In genomic region chr4:137651128-137651527, GRCh38 we compare ENCODE assay signal across 21 cellular contexts.
DNase-seq lines count a peak whose midpoint lies in the region; ATAC-seq and TF ChIP-seq lines count a peak whose summit lies in the region.
"Had no signal": no experiment of that assay in that cellular context is flagged by ENCODE, and none has a peak within 500 bp of the region (broad histone marks: within the 10 kb centered on the region; RNA-seq: fewer than 3 reads in every experiment).

No MANE protein-coding gene starts in this region.

- no peak overlapping the region for H2AK5ac ChIP-seq in trophoblast cell (ENCODE audit: low read length)

- H3K79me2 ChIP-seq in GM23248 (ENCODE audit: insufficient read depth) (no peaks in the 10 kb centered on the region), PC-3 (ENCODE audit: low read length) (no peaks in the 10 kb centered on the region), trophoblast cell (ENCODE audit: control insufficient read depth, insufficient read depth, low read length, poor library complexity) (no peaks in the 10 kb centered on the region)

- H3K9me2 ChIP-seq in GM23248 (ENCODE audit: insufficient read depth) (no peaks in the 10 kb centered on the region), PC-3 (replicated peaks; ENCODE audit: low read length) (no peaks in the 10 kb centered on the region)

- POLR2A ChIA-PET in PC-3 (lab: Charles Lee; ENCODE audit: unreplicated experiment) = interaction anchor here (0.6 kb wide), 2 partner anchors 26 to 170 kb away, joined by 3 to 14 read pairs; no protein-coding TSS in a partner anchor

- H4K20me1 ChIP-seq in GM23248 (ENCODE audit: insufficient read depth) = no peaks in the 10 kb centered on the region
- H4K20me1 ChIP-seq in PC-3 (ENCODE audit: low read length) = no peaks in the 10 kb centered on the region

- H3K9me3 ChIP-seq in GM23248 (ENCODE audit: low read depth) (no peaks in the 10 kb centered on the region), PC-3 (ENCODE audit: low read length) (no peaks in the 10 kb centered on the region), thyroid gland (no peaks in the 10 kb centered on the region), trophoblast cell (ENCODE audit: insufficient read depth, low read depth, low read length) (no peaks in the 10 kb centered on the region)
- H3K9me3 ChIP-seq: ascending aorta, BE2C, Caco-2, ovary, upper lobe of right lung had no signal

- in situ Hi-C loops in GM23248 (cut with MboI) = no loop called here

- H2BK120ac ChIP-seq in trophoblast cell (ENCODE audit: insufficient read depth, low read length, poor library complexity) = no peak overlapping the region

- H3F3A ChIP-seq in GM23248 (ENCODE audit: insufficient read depth) = no peaks in the 10 kb centered on the region
- H3F3A ChIP-seq in PC-3 (ENCODE audit: low read length, unreplicated experiment) = no peaks in the 10 kb centered on the region

- no peak overlapping the region for H4K91ac ChIP-seq in trophoblast cell (ENCODE audit: low read depth, low read length)

- intact Hi-C loops in PC-3 (cut with micrococcal nuclease) (no loop called here), thyroid gland (cut with DNase I) (no loop called here)

- H3K79me1 ChIP-seq in trophoblast cell (ENCODE audit: low read length) = no peaks in the 10 kb centered on the region

- DNase-seq in GM23248 = peak; percentile 50
- DNase-seq in PC-3 = peak; percentile 45
- DNase-seq in choroid plexus epithelial cell (ENCODE audit: low read depth) = peak; percentile 82
- peak; percentile 55 for DNase-seq in non-pigmented ciliary epithelial cell (ENCODE audit: low read depth)
- DNase-seq in thyroid gland = no peak
- DNase-seq in trophoblast cell = no peak
- DNase-seq: activated CD4-positive, alpha-beta T cell treated with anti-CD3 and anti-CD28 coated beads, Interleukin-2, amount 50 U/mL, for 4 hours; activated naive CD4-positive, alpha-beta T cell treated with anti-CD3 and anti-CD28 coated beads for 36 hours; BE2C; Caco-2; GDM1; naive thymus-derived CD4-positive, alpha-beta T cell; NCI-H1930; ovary; RPMI8226; upper lobe of right lung had no signal

- no peak overlapping the region for H3K23ac ChIP-seq in trophoblast cell (ENCODE audit: low read length)

- H3K27me3 ChIP-seq in GM23248 (replicated peaks; ENCODE audit: insufficient read depth) = no peaks in the 10 kb centered on the region
- H3K27me3 ChIP-seq in PC-3 (ENCODE audit: low read length) = no peaks in the 10 kb centered on the region
- H3K27me3 ChIP-seq in thyroid gland = no peaks in the 10 kb centered on the region
- H3K27me3 ChIP-seq in trophoblast cell (ENCODE audit: insufficient read depth, low read length) = no peaks in the 10 kb centered on the region
- H3K27me3 ChIP-seq: ascending aorta, BE2C, ovary, upper lobe of right lung had no signal

- H3K4ac ChIP-seq in trophoblast cell (ENCODE audit: low read depth, low read length) = no peak overlapping the region

- TF ChIP-seq POLR2A in thyroid gland (IDR thresholded peaks at IDR 0.05) = no peak

- CTCF ChIA-PET in PC-3 (lab: Charles Lee) = interaction anchor here (0.6 to 0.7 kb wide), 2 partner anchors 36 to 140 kb away, joined by 3 read pairs; no protein-coding TSS in a partner anchor

- H3K9ac ChIP-seq in GM23248 (no peak overlapping the region), PC-3 (ENCODE audit: low read length) (no peak overlapping the region), trophoblast cell (ENCODE audit: low read length) (no peak overlapping the region)

- no peak overlapping the region for H4K12ac ChIP-seq in trophoblast cell (ENCODE audit: low read depth, low read length)

- no peak for TF ChIP-seq CTCF in PC-3 (conservative IDR thresholded peaks at IDR 0.05; ENCODE audit: low read depth, low read length)
- TF ChIP-seq CTCF in choroid plexus epithelial cell (conservative IDR thresholded peaks at IDR 0.05; ENCODE audit: low read depth, low read length) = no peak
- TF ChIP-seq CTCF in thyroid gland (IDR thresholded peaks at IDR 0.05) = no peak

- H3K14ac ChIP-seq in trophoblast cell (ENCODE audit: low read length) = no peak overlapping the region

- H3K18ac ChIP-seq in trophoblast cell (ENCODE audit: low read length) = no peak overlapping the region

- no peaks in the 10 kb centered on the region for H3K36me3 ChIP-seq in GM23248 (ENCODE audit: low read depth)
- H3K36me3 ChIP-seq in PC-3 (ENCODE audit: low read depth, low read length) = no peaks in the 10 kb centered on the region
- no peaks in the 10 kb centered on the region for H3K36me3 ChIP-seq in thyroid gland
- no peaks in the 10 kb centered on the region for H3K36me3 ChIP-seq in trophoblast cell (ENCODE audit: control insufficient read depth in 1 of 2, insufficient read depth in 2 of 2, low read length in 2 of 2)
- H3K36me3 ChIP-seq: ascending aorta, BE2C, ovary, upper lobe of right lung had no signal

- no peak overlapping the region for H4K8ac ChIP-seq in trophoblast cell (ENCODE audit: low read depth, low read length)

- H3K4me3 ChIP-seq in GM23248 = no peak overlapping the region
- H3K4me3 ChIP-seq in PC-3 (ENCODE audit: low read length) = no peak overlapping the region
- H3K4me3 ChIP-seq in choroid plexus epithelial cell (ENCODE audit: low read depth, low read length) = no peak overlapping the region
- no peak overlapping the region for H3K4me3 ChIP-seq in thyroid gland (replicated peaks in 1 of 3)
- no peak overlapping the region for H3K4me3 ChIP-seq in trophoblast cell (ENCODE audit: low read depth, low read length)
- H3K4me3 ChIP-seq: ascending aorta, lung, ovary, upper lobe of right lung had no signal

- H2BK12ac ChIP-seq in trophoblast cell (ENCODE audit: low read length) = no peak overlapping the region

- H3K27ac ChIP-seq in GM23248 (no peak overlapping the region), PC-3 (ENCODE audit: low read length) (peak overlapping the region; percentile 64), thyroid gland (no peak overlapping the region), trophoblast cell (ENCODE audit: low read depth, low read length) (no peak overlapping the region)
- H3K27ac ChIP-seq: ascending aorta, ovary, upper lobe of right lung had no signal

- no TSS peak for BruUV-seq in PC-3 (replicated peaks; lab: Mats Ljungman, UMichigan)

- H3K4me1 ChIP-seq in GM23248 (ENCODE audit: insufficient read depth) (0 out of 2 replicates have a peak, but pooled peaks cover 4% of the 10 kb centered on the region), PC-3 (ENCODE audit: insufficient read depth, low read length) (peaks cover 50% of the 10 kb centered on the region), thyroid gland (no peaks in the 10 kb centered on the region), trophoblast cell (ENCODE audit: control insufficient read depth in 1 of 2, insufficient read depth in 2 of 2, low read length in 2 of 2) (no peaks in the 10 kb centered on the region)
- H3K4me1 ChIP-seq: ascending aorta, BE2C, Caco-2, upper lobe of right lung had no signal

- 83 to 85% methylated on average over 3 of the region's 3 CpGs for WGBS in GM23248 (ENCODE audit: low coverage in 1 of 2, low lambda C conversion rate in 2 of 2, missing lambda C conversion rate in 2 of 2), 2 experiments
- WGBS in thyroid gland, 2 donors = 91 to 96% methylated on average over 3 of the region's 3 CpGs
- no CpG with 5 or more reads among the region's 3 CpGs for WGBS in trophoblast cell (ENCODE audit: extremely low coverage, insufficient coverage, insufficient read length)

- H3K4me2 ChIP-seq in GM23248 (ENCODE audit: unreplicated experiment) (no peak overlapping the region), PC-3 (ENCODE audit: low read length) (peak overlapping the region; percentile 44; the same call in 1 of the 2 replicates), trophoblast cell (ENCODE audit: low read length) (no peak overlapping the region)

- H2BK5ac ChIP-seq in trophoblast cell (ENCODE audit: low read depth, low read length, poor library complexity) = no peak overlapping the region

- ATAC-seq in PC-3 = no peak
- ATAC-seq in HG03025 (IDR thresholded peaks at IDR 0.05; ENCODE audit: low FRiP score, unreplicated experiment) = no peak
- ATAC-seq: HepG2; naive thymus-derived CD4-positive, alpha-beta T cell; sciatic nerve; upper lobe of right lung had no signal

- H2AFZ ChIP-seq in GM23248 = no peak overlapping the region
- no peak overlapping the region for H2AFZ ChIP-seq in PC-3 (ENCODE audit: low read length)
- no peak overlapping the region for H2AFZ ChIP-seq in trophoblast cell (ENCODE audit: insufficient read depth, low read length, poor library complexity)

Comparison
In these comparisons a context has a peak if more than half of its experiments do, and no peak if none do; other contexts are left out.
1. DNase-seq: peak in GM23248 (single experiment), PC-3 (single experiment), choroid plexus epithelial cell (single experiment) and non-pigmented ciliary epithelial cell (single experiment); none in thyroid gland (0 of 2) and trophoblast cell (0 of 2).